Comparison of ENCODE assay signal across 30 cellular contexts in the genomic region with DNA sequence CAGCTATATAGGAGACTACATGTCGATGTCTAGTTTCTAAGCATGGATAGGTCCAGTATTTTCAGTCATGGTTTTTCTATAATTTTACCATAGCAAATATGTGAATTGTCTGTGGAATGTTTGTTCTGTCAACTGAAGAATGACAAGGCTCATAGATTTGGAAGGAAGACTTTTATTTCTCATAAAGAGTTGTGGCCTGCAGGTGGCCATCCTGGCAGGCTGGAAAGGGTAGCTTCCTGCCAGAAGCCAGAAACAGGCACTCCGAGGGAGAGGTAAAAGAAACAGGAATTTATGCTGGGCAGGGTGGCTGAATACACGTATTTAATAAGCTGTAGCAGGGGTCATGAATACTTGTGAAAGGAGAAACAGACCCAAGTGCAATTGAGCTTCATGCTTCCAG.
"Had no signal": no experiment of that assay in that cellular context is flagged by ENCODE, and none has a peak within 500 bp of the region (broad histone marks: within the 10 kb centered on the region; RNA-seq: fewer than 3 reads in every experiment).

No MANE protein-coding gene starts in this region.

- H3K9me3 Mint-ChIP-seq: activated CD8-positive, alpha-beta T cell treated with anti-CD3 and anti-CD28 coated beads for 36 hours; activated naive CD4-positive, alpha-beta T cell treated with anti-CD3 and anti-CD28 coated beads, Interleukin-2, amount 50 U/mL, for 72 hours; activated T-helper 2 cell treated with anti-CD3 and anti-CD28 coated beads, Interferon-gamma antibody, Interleukin-2, Interleukin-4, amounts not matched to agents 10 μg/mL and 5 μg/mL and 100 μg/mL, durations not matched to agents 14 hours and 24 hours and 36 hours; brain; stimulated activated naive CD8-positive, alpha-beta T cell treated with anti-CD3 and anti-CD28 coated beads, Interleukin-15, amount 100 ng/mL, for 72 hours had no signal

- H3K27me3 ChIP-seq: cardiac muscle cell, foreskin keratinocyte, heart left ventricle, left lung, sigmoid colon, uterus had no signal

- H3K4me3 ChIP-seq: cardiac muscle cell, heart left ventricle, left lung, lower lobe of right lung, psoas muscle, sigmoid colon, smooth muscle cell, uterus had no signal

- H3K9me3 ChIP-seq: heart left ventricle, left lung, lower lobe of right lung, psoas muscle, sigmoid colon, uterus had no signal

- H3K4me1 Mint-ChIP-seq: stimulated activated memory B cell treated with anti-CD40 and anti-IgM and Interleukin-4, amounts not matched to agents 10 μg/mL and 1 μg/mL and 100 μg/mL, for 72 hours; stimulated activated naive CD8-positive, alpha-beta T cell treated with anti-CD3 and anti-CD28 coated beads, Interleukin-15, amount 100 ng/mL, for 72 hours; T-helper 17 cell had no signal

- DNase-seq: activated CD4-positive, alpha-beta T cell treated with anti-CD3 and anti-CD28 coated beads, Interleukin-2, amount 50 U/mL, for 1 hour; activated CD4-positive, CD25-positive, alpha-beta regulatory T cell treated with anti-CD3 and anti-CD28 coated beads, Interleukin-2, amount 50 U/mL, for 72 hours; activated CD8-positive, alpha-beta T cell treated with anti-CD3 and anti-CD28 coated beads for 36 hours; activated naive CD4-positive, alpha-beta T cell; activated T-cell treated with anti-CD3 and anti-CD28 coated beads, Interleukin-2, amount 50 U/mL, for 48 hours; foreskin keratinocyte; heart left ventricle; left lung; lower lobe of right lung; nucleus accumbens; psoas muscle; sigmoid colon; stimulated activated CD4-positive, alpha-beta T cell treated with anti-CD3 and anti-CD28 coated beads, Interleukin-1b, Interleukin-23, amount 100 ng/mL, for 48 hours; stimulated activated CD4-positive, alpha-beta T cell treated with anti-CD3 and anti-CD28 coated beads, Interleukin-4, amount 100 ng/mL, for 4 hours; stimulated activated CD8-positive, alpha-beta memory T cell treated with anti-CD3 and anti-CD28 coated beads, Interleukin-4, amount 100 ng/mL, for 48 hours; stimulated activated naive CD8-positive, alpha-beta T cell treated with anti-CD3 and anti-CD28 coated beads, Interleukin-15, amount 100 ng/mL, for 72 hours; substantia nigra; T-helper 17 cell; T1000; uterus; WERI-Rb-1 had no signal

- H3K27ac Mint-ChIP-seq: activated CD8-positive, alpha-beta T cell treated with anti-CD3 and anti-CD28 coated beads for 36 hours; activated naive CD4-positive, alpha-beta T cell treated with anti-CD3 and anti-CD28 coated beads, Interleukin-2, amount 50 U/mL, for 72 hours; activated T-helper 2 cell treated with anti-CD3 and anti-CD28 coated beads, Interferon-gamma antibody, Interleukin-2, Interleukin-4, amounts not matched to agents 10 μg/mL and 5 μg/mL and 100 μg/mL, durations not matched to agents 14 hours and 24 hours and 36 hours; stimulated activated memory B cell treated with anti-CD40 and anti-IgM and Interleukin-4, amounts not matched to agents 10 μg/mL and 1 μg/mL and 100 μg/mL, for 72 hours; T-helper 17 cell; type B pancreatic cell had no signal

- H3K27ac ChIP-seq: cardiac muscle cell, foreskin keratinocyte, heart left ventricle, left lung, lower lobe of right lung, parathyroid adenoma, psoas muscle, sigmoid colon, uterus, WERI-Rb-1 had no signal

- H3K4me2 ChIP-seq: smooth muscle cell had no signal

- H2AFZ ChIP-seq: parathyroid adenoma had no signal

- H3K4me3 Mint-ChIP-seq: activated CD8-positive, alpha-beta T cell treated with anti-CD3 and anti-CD28 coated beads for 36 hours; brain; stimulated activated memory B cell treated with anti-CD40 and anti-IgM and Interleukin-4, amounts not matched to agents 10 μg/mL and 1 μg/mL and 100 μg/mL, for 72 hours; stimulated activated naive CD8-positive, alpha-beta T cell treated with anti-CD3 and anti-CD28 coated beads, Interleukin-15, amount 100 ng/mL, for 72 hours; T-helper 17 cell; type B pancreatic cell had no signal

- H3K9ac ChIP-seq: parathyroid adenoma had no signal

- H3K4me1 ChIP-seq: foreskin keratinocyte, lower lobe of right lung, parathyroid adenoma, psoas muscle, uterus had no signal

- H3K36me3 ChIP-seq: cardiac muscle cell, heart left ventricle, left lung, lower lobe of right lung, sigmoid colon, uterus, WERI-Rb-1 had no signal

- ATAC-seq: activated CD8-positive, alpha-beta T cell treated with anti-CD3 and anti-CD28 coated beads for 36 hours; activated naive CD4-positive, alpha-beta T cell treated with anti-CD3 and anti-CD28 coated beads, Interleukin-2, amount 50 U/mL, for 72 hours; esophagus mucosa; foreskin keratinocyte; heart left ventricle; left lung; lower lobe of right lung; psoas muscle; stimulated activated memory B cell treated with anti-CD40 and anti-IgM and Interleukin-4, amounts not matched to agents 10 μg/mL and 1 μg/mL and 100 μg/mL, for 72 hours; stimulated activated naive CD8-positive, alpha-beta T cell treated with anti-CD3 and anti-CD28 coated beads, Interleukin-15, amount 100 ng/mL, for 72 hours; T-helper 17 cell had no signal

- H3K36me3 Mint-ChIP-seq: brain; stimulated activated memory B cell treated with anti-CD40 and anti-IgM and Interleukin-4, amounts not matched to agents 10 μg/mL and 1 μg/mL and 100 μg/mL, for 72 hours; type B pancreatic cell had no signal

- H3K27me3 Mint-ChIP-seq: brain; stimulated activated memory B cell treated with anti-CD40 and anti-IgM and Interleukin-4, amounts not matched to agents 10 μg/mL and 1 μg/mL and 100 μg/mL, for 72 hours; stimulated activated naive CD8-positive, alpha-beta T cell treated with anti-CD3 and anti-CD28 coated beads, Interleukin-15, amount 100 ng/mL, for 72 hours had no signal
